8 cellular contexts compared by ENCODE assay signal in genomic region chrX:70452143-70452733, GRCh38. TPM values are rescaled to one million over a fixed set of nuclear protein-coding genes. Genes with fewer than 3 reads are reported as not detected.
A peak's percentile ranks its signal among the peaks of the same experiment; 100 is the strongest.
DNase-seq lines count a peak whose midpoint lies in the region; ATAC-seq and FAIRE-seq lines count a peak whose summit lies in the region.

No MANE protein-coding gene starts in this region.

- H3K36me3 Mint-ChIP-seq in activated naive CD4-positive, alpha-beta T cell treated with anti-CD3 and anti-CD28 coated beads for 36 hours (ENCODE audit: low read depth): peaks cover 3% of the 10 kb centered on the region

- peak overlapping the region; percentile 80 for H3K4me3 Mint-ChIP-seq in activated naive CD4-positive, alpha-beta T cell treated with anti-CD3 and anti-CD28 coated beads for 36 hours

- DNase-seq in AG08396 (ENCODE audit: low spot score): peak; percentile 73
- DNase-seq in RCC 7860 (ENCODE audit: low spot score): peak; percentile 19
- peak; percentile 62 for DNase-seq in activated naive CD4-positive, alpha-beta T cell treated with anti-CD3 and anti-CD28 coated beads for 36 hours
- peak; percentile 69 for DNase-seq in Right ventricle myocardium superior
- DNase-seq in posterior cingulate gyrus: peak in 6 of 10 donors; percentile 38 to 91 (median 54)
- DNase-seq in A172 (ENCODE audit: low spot score): no peak

- CTCF ChIA-PET in activated naive CD4-positive, alpha-beta T cell treated with anti-CD3 and anti-CD28 coated beads for 36 hours (lab: Charles Lee): interaction anchor here (0.6 to 2.4 kb wide), 8 partner anchors 13 to 1087 kb away, joined by 3 to 9 read pairs (median 4); no protein-coding TSS in a partner anchor

- H3K4me1 Mint-ChIP-seq in activated naive CD4-positive, alpha-beta T cell treated with anti-CD3 and anti-CD28 coated beads for 36 hours (ENCODE audit: low read depth): peaks cover 28% of the 10 kb centered on the region

- H3K9me3 Mint-ChIP-seq in activated naive CD4-positive, alpha-beta T cell treated with anti-CD3 and anti-CD28 coated beads for 36 hours: no peaks in the 10 kb centered on the region

- intact Hi-C loops in activated naive CD4-positive, alpha-beta T cell treated with anti-CD3 and anti-CD28 coated beads for 36 hours (cut with micrococcal nuclease): loop anchor here (5.0 to 10.0 kb wide), 3 partner anchors 303 to 525 kb away; no protein-coding TSS in a partner anchor
- intact Hi-C loops in Right ventricle myocardium superior (cut with DNase I): no loop called here
- intact Hi-C loops in posterior cingulate gyrus (cut with DNase I): loop anchor here (10.0 kb wide), 1 partner anchor 213 kb away; no protein-coding TSS in a partner anchor

- ATAC-seq in GM18907 (IDR thresholded peaks at IDR 0.05; ENCODE audit: unreplicated experiment) (peak; percentile 50), HG03571 (IDR thresholded peaks at IDR 0.05; ENCODE audit: unreplicated experiment) (peak; percentile 47), Right ventricle myocardium superior (ENCODE audit: poor library complexity) (peak; percentile 62)

- no peaks in the 10 kb centered on the region for H3K27me3 Mint-ChIP-seq in activated naive CD4-positive, alpha-beta T cell treated with anti-CD3 and anti-CD28 coated beads for 36 hours (ENCODE audit: low read depth)

- H3K27ac Mint-ChIP-seq in activated naive CD4-positive, alpha-beta T cell treated with anti-CD3 and anti-CD28 coated beads for 36 hours: no peak overlapping the region

- FAIRE-seq in RCC 7860 (lab: Jason Lieb, UNC): no peak

RNA-seq across cellular contexts. Expression of gene DLG3, which starts 7.6 kb away (rescaled TPM):
- 10 to 100 TPM; 11.0 to 12.9 TPM for total RNA-seq in activated naive CD4-positive, alpha-beta T cell treated with anti-CD3 and anti-CD28 coated beads for 36 hours
- 7.4 TPM for total RNA-seq in Right ventricle myocardium superior
- total RNA-seq in A172 (2014; rRNA removed; shearing (Covaris generic)): 10.2 and 11.9 TPM in 2 replicates

RNA-seq across cellular contexts. Expression of gene GDPD2, which starts 29.1 kb away (rescaled TPM):
- not detected for total RNA-seq in activated naive CD4-positive, alpha-beta T cell treated with anti-CD3 and anti-CD28 coated beads for 36 hours
- total RNA-seq in Right ventricle myocardium superior: not detected
- 0.07 and 0.12 TPM in 2 replicates for total RNA-seq in A172 (2014; rRNA removed; shearing (Covaris generic))
